In the genomic region with DNA sequence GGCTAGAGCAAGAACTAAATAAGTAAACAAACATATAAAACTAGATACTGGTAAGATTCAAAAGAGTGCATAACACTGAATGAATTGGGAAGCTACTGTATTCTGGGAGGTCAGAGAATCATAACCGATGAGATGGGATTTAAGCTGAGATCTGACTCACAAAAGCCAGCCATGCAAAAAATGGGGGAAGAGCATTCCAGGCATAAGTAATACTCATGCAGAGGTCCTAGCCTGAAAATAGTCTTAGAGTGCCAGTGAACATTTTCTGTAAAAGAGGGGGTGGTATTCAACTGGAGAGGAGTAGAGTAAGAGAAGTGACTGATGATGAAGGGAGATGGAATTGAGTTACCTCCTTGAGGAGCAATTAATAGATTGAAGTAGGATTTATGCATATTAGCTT, we compare ENCODE assay signal across 21 cellular contexts.
"Had no signal": no experiment of that assay in that cellular context is flagged by ENCODE, and none has a peak within 500 bp of the region (broad histone marks: within the 10 kb centered on the region; RNA-seq: fewer than 3 reads in every experiment).

No MANE protein-coding gene starts in this region.

- H2AFZ ChIP-seq: neural progenitor cell had no signal

- H3K27ac ChIP-seq: gastroesophageal sphincter, heart right ventricle, left ventricle myocardium inferior, neural progenitor cell, upper lobe of left lung, WERI-Rb-1 had no signal

- DNase-seq: activated CD4-positive, alpha-beta T cell treated with anti-CD3 and anti-CD28 coated beads for 1 hour; activated CD4-positive, alpha-beta T cell treated with anti-CD3 and anti-CD28 coated beads, Interleukin-2, amount 50 U/mL, for 1 hour; activated CD8-positive, alpha-beta T cell treated with anti-CD3 and anti-CD28 coated beads, Interleukin-2, amount 10 ng/mL, durations not matched to agents 7 days and 5 days; activated naive CD4-positive, alpha-beta T cell; activated naive CD8-positive, alpha-beta T cell treated with anti-CD3 and anti-CD28 coated beads for 36 hours; activated T-cell treated with anti-CD3 and anti-CD28 coated beads, Interleukin-2, amount 50 U/mL, for 1 hour; central memory CD4-positive, alpha-beta T cell; effector memory CD4-positive, alpha-beta T cell; heart right ventricle; kidney; left ventricle myocardium inferior; naive thymus-derived CD8-positive, alpha-beta T cell; retina; stimulated activated CD4-positive, alpha-beta T cell treated with anti-CD3 and anti-CD28 coated beads, Interleukin-4, amount 100 ng/mL, for 4 hours; stimulated activated naive CD8-positive, alpha-beta T cell treated with anti-CD3 and anti-CD28 coated beads, Interleukin-15, Interleukin-2, amounts not matched to agents 100 U/mL and 50 U/mL, for 24 hours; T-cell; upper lobe of left lung had no signal

- H3K27me3 ChIP-seq: gastroesophageal sphincter, heart right ventricle, neural progenitor cell, upper lobe of left lung had no signal

- H3K36me3 ChIP-seq: gastroesophageal sphincter, heart right ventricle, left ventricle myocardium inferior, neural progenitor cell, upper lobe of left lung, WERI-Rb-1 had no signal

- H3K4me1 ChIP-seq: gastroesophageal sphincter, heart right ventricle, left ventricle myocardium inferior, neural progenitor cell, upper lobe of left lung had no signal

- ATAC-seq: activated CD8-positive, alpha-beta T cell treated with anti-CD3 and anti-CD28 coated beads, Interleukin-2, amount 10 ng/mL, durations not matched to agents 7 days and 5 days; activated T-helper 17 cell treated with anti-CD3 and anti-CD28 coated beads, Interleukin-2, amount 50 U/mL, for 72 hours; gastroesophageal sphincter; naive thymus-derived CD8-positive, alpha-beta T cell; stimulated activated naive CD8-positive, alpha-beta T cell treated with anti-CD3 and anti-CD28 coated beads, Interleukin-15, Interleukin-2, amounts not matched to agents 100 U/mL and 50 U/mL, for 24 hours; T-cell had no signal

- H3K4me2 ChIP-seq: neural progenitor cell had no signal

- H3K9ac ChIP-seq: neural progenitor cell had no signal

- H3K4me3 ChIP-seq: gastroesophageal sphincter, heart right ventricle, left ventricle myocardium inferior, neural progenitor cell, upper lobe of left lung had no signal

- H3K9me3 ChIP-seq: upper lobe of left lung had no signal
